18 cellular contexts compared by ENCODE assay signal in genomic region chr1:156833598-156833997, GRCh38. TPM values are rescaled to one million over a fixed set of nuclear protein-coding genes. Genes with fewer than 3 reads are reported as not detected.
A peak's percentile ranks its signal among the peaks of the same experiment; 100 is the strongest.
DNase-seq lines count a peak whose midpoint lies in the region; ATAC-seq and TF ChIP-seq lines count a peak whose summit lies in the region.
"Had no signal": no experiment of that assay in that cellular context is flagged by ENCODE, and none has a peak within 500 bp of the region (broad histone marks: within the 10 kb centered on the region; RNA-seq: fewer than 3 reads in every experiment).

No MANE protein-coding gene starts in this region.

- no peak overlapping the region for H3K4me3 ChIP-seq in psoas muscle
- H3K4me3 ChIP-seq: tibial nerve had no signal

- H3K36me3 Mint-ChIP-seq in activated naive CD8-positive, alpha-beta T cell treated with anti-CD3 and anti-CD28 coated beads, Interleukin-2, amount 10 ng/mL, durations not matched to agents 7 days and 5 days, result no peaks in the 10 kb centered on the region

- 33 to 51% (median 42%) methylated on average over 2 of the region's 2 CpGs for WGBS in psoas muscle, 3 donors

- intact Hi-C loops in left ventricle myocardium superior (cut with micrococcal nuclease), result no loop called here
- intact Hi-C loops in cardiac septum (cut with DNase I), result no loop called here
- intact Hi-C loops in psoas muscle (cut with DNase I), result loop anchor here in 1 of 2 donors (2.0 kb wide), 1 partner anchor 29 kb away; no protein-coding TSS in a partner anchor

- H3K9me3 ChIP-seq in psoas muscle, result no peaks in the 10 kb centered on the region
- H3K9me3 ChIP-seq: tibial nerve had no signal

- peaks cover 0 to 2% (median 0%) of the 10 kb centered on the region in 3 donors for H3K27me3 ChIP-seq in psoas muscle (ENCODE audit: insufficient read depth in 3 of 3, low read length in 2 of 3)

- peak overlapping the region; percentile 44 for H3K27ac Mint-ChIP-seq in activated naive CD8-positive, alpha-beta T cell treated with anti-CD3 and anti-CD28 coated beads, Interleukin-2, amount 10 ng/mL, durations not matched to agents 7 days and 5 days
- H3K27ac Mint-ChIP-seq: endodermal cell had no signal

- ATAC-seq in left ventricle myocardium superior (peak; percentile 67), GM18517 (IDR thresholded peaks at IDR 0.05; ENCODE audit: unreplicated experiment) (no peak), GM19035 (IDR thresholded peaks at IDR 0.05; ENCODE audit: unreplicated experiment) (no peak), psoas muscle (no peak)
- ATAC-seq in activated naive CD8-positive, alpha-beta T cell treated with anti-CD3 and anti-CD28 coated beads, Interleukin-2, amount 10 ng/mL, durations not matched to agents 7 days and 5 days (ENCODE audit: low read depth), result peak; percentile 46
- ATAC-seq: HepG2 had no signal

- no peaks in the 10 kb centered on the region for H3K4me1 ChIP-seq in psoas muscle
- H3K4me1 ChIP-seq: parathyroid adenoma, tibial nerve had no signal

- no peaks in the 10 kb centered on the region for H3K9me3 Mint-ChIP-seq in activated naive CD8-positive, alpha-beta T cell treated with anti-CD3 and anti-CD28 coated beads, Interleukin-2, amount 10 ng/mL, durations not matched to agents 7 days and 5 days
- H3K9me3 Mint-ChIP-seq: endodermal cell had no signal

- no peak overlapping the region for H3K4me3 Mint-ChIP-seq in activated naive CD8-positive, alpha-beta T cell treated with anti-CD3 and anti-CD28 coated beads, Interleukin-2, amount 10 ng/mL, durations not matched to agents 7 days and 5 days
- H3K4me3 Mint-ChIP-seq: endodermal cell had no signal

- no peak for DNase-seq in left ventricle myocardium superior
- no peak for DNase-seq in cardiac septum (ENCODE audit: low spot score)
- DNase-seq in NCI-H2196 (lab: John Stamatoyannopoulos, UW; ENCODE audit: unreplicated experiment), result peak; percentile 24
- DNase-seq in activated naive CD8-positive, alpha-beta T cell treated with anti-CD3 and anti-CD28 coated beads, Interleukin-2, amount 10 ng/mL, durations not matched to agents 7 days and 5 days, result no peak
- no peak for DNase-seq in psoas muscle
- DNase-seq: activated T-cell treated with anti-CD3 and anti-CD28 coated beads, Interleukin-2, amount 50 U/mL, for 1 hour; anterior cingulate cortex; DMS79 treated with DMSO at 0.1 percent for 48 hours; endodermal cell; NCI-H2029 treated with DMSO at 0.1 percent for 48 hours had no signal

- POLR2A ChIA-PET in activated naive CD8-positive, alpha-beta T cell treated with anti-CD3 and anti-CD28 coated beads, Interleukin-2, amount 10 ng/mL, durations not matched to agents 7 days and 5 days (lab: Charles Lee), result interaction anchor here (0.6 to 1.7 kb wide), 4 partner anchors 11 to 105 kb away, joined by 3 to 6 read pairs (median 4); partner anchors contain the start of genes ISG20L2 and METTL25B

- H3K27ac ChIP-seq in psoas muscle, result no peak overlapping the region
- H3K27ac ChIP-seq: parathyroid adenoma, tibial nerve had no signal

- H3K36me3 ChIP-seq in psoas muscle (ENCODE audit: insufficient read depth in 1 of 2, low read depth in 1 of 2), result no peaks in the 10 kb centered on the region
- H3K36me3 ChIP-seq: tibial nerve had no signal

- no peak for TF ChIP-seq CTCF in psoas muscle (IDR thresholded peaks at IDR 0.05)

- H3K27me3 Mint-ChIP-seq in activated naive CD8-positive, alpha-beta T cell treated with anti-CD3 and anti-CD28 coated beads, Interleukin-2, amount 10 ng/mL, durations not matched to agents 7 days and 5 days, result peaks cover 7% of the 10 kb centered on the region

- peaks cover 25% of the 10 kb centered on the region for H3K4me1 Mint-ChIP-seq in activated naive CD8-positive, alpha-beta T cell treated with anti-CD3 and anti-CD28 coated beads, Interleukin-2, amount 10 ng/mL, durations not matched to agents 7 days and 5 days
- H3K4me1 Mint-ChIP-seq: endodermal cell had no signal

RNA-seq across cellular contexts. Expression of gene SH2D2A, which starts 16.9 kb away (rescaled TPM):
- 1.0 TPM for total RNA-seq in left ventricle myocardium superior
- 1.4 TPM for total RNA-seq in cardiac septum
- total RNA-seq in activated naive CD8-positive, alpha-beta T cell treated with anti-CD3 and anti-CD28 coated beads, Interleukin-2, amount 10 ng/mL, durations not matched to agents 7 days and 5 days, result 10 to 100 TPM; 86.0 to 89.2 TPM
- under 1 TPM; 0.37 to 0.82 (median 0.60) TPM for total RNA-seq in psoas muscle
- under 1 TPM in 2 of 3 donors, not detected in 1; 0.25 to 0.26 TPM for polyA plus RNA-seq in psoas muscle
- total RNA-seq: chondrocyte, skeletal muscle tissue had no signal

RNA-seq across cellular contexts. Expression of gene INSRR, which starts 25.3 kb away (rescaled TPM):
- 0.72 TPM for total RNA-seq in left ventricle myocardium superior
- 0.24 TPM for total RNA-seq in cardiac septum
- total RNA-seq in activated naive CD8-positive, alpha-beta T cell treated with anti-CD3 and anti-CD28 coated beads, Interleukin-2, amount 10 ng/mL, durations not matched to agents 7 days and 5 days, result under 1 TPM; 0.47 to 0.48 TPM
- total RNA-seq in psoas muscle, result under 1 TPM in 1 of 4 donors, not detected in 3; 0.07 TPM
- under 1 TPM in 1 of 3 donors, not detected in 2; under 0.01 TPM for polyA plus RNA-seq in psoas muscle
- total RNA-seq: chondrocyte, HepG2 had no signal
- polyA plus RNA-seq: BJ, HepG2 had no signal

RNA-seq across cellular contexts. Expression of gene NTRK1, which starts 27.1 kb away (rescaled TPM):
- total RNA-seq in left ventricle myocardium superior, result 0.69 TPM
- total RNA-seq in cardiac septum, result 1.4 TPM
- total RNA-seq in activated naive CD8-positive, alpha-beta T cell treated with anti-CD3 and anti-CD28 coated beads, Interleukin-2, amount 10 ng/mL, durations not matched to agents 7 days and 5 days, result 10 to 100 TPM; 13.7 to 13.9 TPM
- under 1 TPM; 0.16 to 0.92 (median 0.44) TPM for total RNA-seq in psoas muscle
- under 1 TPM; 0.07 to 0.65 (median 0.58) TPM for polyA plus RNA-seq in psoas muscle
- total RNA-seq: chondrocyte, HepG2 had no signal
- polyA plus RNA-seq: HepG2 had no signal

RNA-seq across cellular contexts. Expression of gene PEAR1, which starts 59.9 kb away (rescaled TPM):
- total RNA-seq in left ventricle myocardium superior (8.2 TPM), cardiac septum (5.6 TPM), psoas muscle (1 to 10 TPM; 3.8 to 7.3 (median 4.1) TPM)
- under 1 TPM; 0.28 TPM for total RNA-seq in activated naive CD8-positive, alpha-beta T cell treated with anti-CD3 and anti-CD28 coated beads, Interleukin-2, amount 10 ng/mL, durations not matched to agents 7 days and 5 days
- polyA plus RNA-seq in psoas muscle, result 1 to 10 TPM; 2.1 to 4.6 (median 2.6) TPM

Comparison
In these comparisons a context has a peak if more than half of its experiments do, and no peak if none do; other contexts are left out.
1. ATAC-seq: peak in left ventricle myocardium superior (single experiment) and activated naive CD8-positive, alpha-beta T cell treated with anti-CD3 and anti-CD28 coated beads, Interleukin-2, amount 10 ng/mL, durations not matched to agents 7 days and 5 days (single experiment); none in GM18517 (single experiment), GM19035 (single experiment) and psoas muscle (0 of 4).
2. RNA of gene SH2D2A, which starts 16.9 kb away (total RNA-seq): 86.0 to 89.2 TPM in activated naive CD8-positive, alpha-beta T cell treated with anti-CD3 and anti-CD28 coated beads, Interleukin-2, amount 10 ng/mL, durations not matched to agents 7 days and 5 days; 1.4 TPM in cardiac septum (single experiment), 1.0 TPM in left ventricle myocardium superior (single experiment) and 0.37 to 0.82 TPM in psoas muscle; every median in the first group is over 10 times any median in the second.